In genomic region chr1:209732725-209733124, GRCh38 we compare ENCODE assay signal across 24 cellular contexts. TPM values are rescaled to one million over a fixed set of nuclear protein-coding genes. Genes with fewer than 3 reads are reported as not detected.
"Had no signal": no experiment of that assay in that cellular context is flagged by ENCODE, and none has a peak within 500 bp of the region (broad histone marks: within the 10 kb centered on the region; RNA-seq: fewer than 3 reads in every experiment).

No MANE protein-coding gene starts in this region.

- H3K4me3 Mint-ChIP-seq: activated CD4-positive, alpha-beta T cell treated with anti-CD3 and anti-CD28 coated beads for 36 hours; activated CD8-positive, alpha-beta T cell treated with anti-CD3 and anti-CD28 coated beads for 36 hours; activated naive CD4-positive, alpha-beta T cell treated with anti-CD3 and anti-CD28 coated beads, Interleukin-2, amount 50 U/mL, for 24 hours; endodermal cell; naive thymus-derived CD4-positive, alpha-beta T cell; neural progenitor cell; T-helper 2 cell treated with Interferon-gamma antibody and Interleukin-4, amounts not matched to agents 5 μg/mL and 100 μg/mL, for 36 hours had no signal

- H3K27me3 Mint-ChIP-seq: activated CD4-positive, alpha-beta T cell treated with anti-CD3 and anti-CD28 coated beads for 36 hours; activated CD8-positive, alpha-beta T cell treated with anti-CD3 and anti-CD28 coated beads for 36 hours; activated naive CD4-positive, alpha-beta T cell treated with anti-CD3 and anti-CD28 coated beads, Interleukin-2, amount 50 U/mL, for 24 hours; naive thymus-derived CD4-positive, alpha-beta T cell had no signal

- H3K9me3 Mint-ChIP-seq: activated CD8-positive, alpha-beta T cell treated with anti-CD3 and anti-CD28 coated beads for 36 hours; endodermal cell; neural progenitor cell; T-helper 2 cell treated with Interferon-gamma antibody and Interleukin-4, amounts not matched to agents 5 μg/mL and 100 μg/mL, for 36 hours had no signal

- H3K36me3 ChIP-seq: adrenal gland, neural progenitor cell, prostate gland, tibial nerve, uterus had no signal

- H3K27me3 ChIP-seq: adrenal gland, tibial nerve, uterus had no signal

- H3K36me3 Mint-ChIP-seq: activated naive CD4-positive, alpha-beta T cell treated with anti-CD3 and anti-CD28 coated beads, Interleukin-2, amount 50 U/mL, for 24 hours; neural progenitor cell had no signal

- H3K4me1 ChIP-seq: neural progenitor cell, prostate gland, uterus had no signal

- H3K4me2 ChIP-seq: neural progenitor cell had no signal

- H3K4me1 Mint-ChIP-seq: endodermal cell, neural progenitor cell had no signal

- H3K9ac ChIP-seq: neural progenitor cell had no signal

- H3K27ac ChIP-seq: adrenal gland, epithelial cell of prostate, neural progenitor cell, prostate gland, tibial nerve, uterus had no signal

- H3K27ac Mint-ChIP-seq: activated CD8-positive, alpha-beta T cell treated with anti-CD3 and anti-CD28 coated beads for 36 hours; activated naive CD4-positive, alpha-beta T cell treated with anti-CD3 and anti-CD28 coated beads, Interleukin-2, amount 50 U/mL, for 24 hours; endodermal cell; naive thymus-derived CD4-positive, alpha-beta T cell; neural progenitor cell; T-helper 2 cell treated with Interferon-gamma antibody and Interleukin-4, amounts not matched to agents 5 μg/mL and 100 μg/mL, for 36 hours had no signal

- DNase-seq: activated CD4-positive, alpha-beta T cell treated with anti-CD3 and anti-CD28 coated beads for 36 hours; activated CD8-positive, alpha-beta T cell treated with anti-CD3 and anti-CD28 coated beads for 36 hours; activated effector memory CD4-positive, alpha-beta T cell treated with Interleukin-2 at 50 U/mL for 16 hours; activated T-cell treated with anti-CD3 and anti-CD28 coated beads, Interleukin-2, amount 50 U/mL, for 1 hour; adrenal gland; endodermal cell; foreskin melanocyte; glutamatergic neuron; hypothalamus; kidney; mesendoderm; naive thymus-derived CD4-positive, alpha-beta T cell; right cardiac atrium; stimulated activated CD8-positive, alpha-beta memory T cell treated with anti-CD3 and anti-CD28 coated beads, Interleukin-4, amount 100 ng/mL, for 48 hours; stimulated activated naive CD4-positive, alpha-beta T cell; uterus had no signal

- H3K4me3 ChIP-seq: adrenal gland, neural progenitor cell, prostate gland, tibial nerve, uterus had no signal

- H3K9me3 ChIP-seq: adrenal gland, prostate gland, tibial nerve, uterus had no signal

- H2AFZ ChIP-seq: neural progenitor cell had no signal

RNA-seq across cellular contexts. Expression of gene TRAF3IP3, which starts 23.1 kb away (rescaled TPM):
- total RNA-seq: endodermal cell, fibroblast of lung, osteocyte had no signal
- polyA plus RNA-seq: fibroblast of lung had no signal

RNA-seq across cellular contexts. Expression of gene HSD11B1, which starts 28.1 kb away (rescaled TPM):
- total RNA-seq: endodermal cell, osteocyte had no signal

RNA-seq across cellular contexts. Expression of gene G0S2, which starts 57.5 kb away (rescaled TPM):
- total RNA-seq: endodermal cell had no signal
